8 cellular contexts compared by ENCODE assay signal in the genomic region with DNA sequence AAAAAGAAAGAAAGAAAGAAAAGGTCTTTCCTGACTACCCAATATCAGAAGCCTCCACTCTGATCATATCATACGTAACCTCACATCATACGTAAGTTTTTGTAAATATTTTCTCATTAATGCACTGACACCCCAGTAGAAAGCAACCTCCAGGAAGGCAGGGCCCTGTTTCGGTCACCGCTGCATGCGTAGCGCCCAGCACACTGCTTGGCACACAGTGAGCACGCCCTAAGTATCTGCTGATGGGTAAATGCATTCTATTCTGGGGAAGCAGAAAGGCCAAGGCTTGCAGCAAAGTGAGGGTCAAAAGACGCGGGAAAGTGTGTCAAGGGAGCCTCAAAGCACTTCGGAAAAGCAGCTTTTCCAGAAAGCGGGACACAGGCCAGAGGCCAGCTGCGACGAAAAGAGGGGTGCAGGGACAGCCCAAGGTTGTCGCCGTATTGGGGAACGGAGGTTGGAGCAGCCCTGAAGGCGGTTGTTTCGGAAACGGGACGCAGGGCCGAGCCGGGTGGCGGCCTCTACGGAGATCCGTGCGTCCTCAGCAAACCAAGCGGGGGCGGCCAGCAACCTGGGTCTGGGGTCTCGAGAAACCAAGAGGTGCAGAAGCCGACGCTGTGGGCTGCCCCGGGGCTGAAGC. TPM values are rescaled to one million over a fixed set of nuclear protein-coding genes. Genes with fewer than 3 reads are reported as not detected.
DNase-seq lines count a peak whose midpoint lies in the region; ATAC-seq and TF ChIP-seq lines count a peak whose summit lies in the region.

No MANE protein-coding gene starts in this region.

- no peak for TF ChIP-seq POLR2A in sigmoid colon (IDR thresholded peaks at IDR 0.05)

- H3K9me3 ChIP-seq in cardiac muscle cell (ENCODE audit: low read depth), result no peaks in the 10 kb centered on the region
- H3K9me3 ChIP-seq in SK-N-SH, result no peaks in the 10 kb centered on the region
- H3K9me3 ChIP-seq in sigmoid colon, result no peaks in the 10 kb centered on the region

- H3K9ac ChIP-seq in SK-N-SH, result peak overlapping the region; percentile 92

- peak overlapping the region; percentile 91 for H2AFZ ChIP-seq in SK-N-SH (ENCODE audit: low read depth)

- peaks cover 81% of the 10 kb centered on the region for H3K79me2 ChIP-seq in SK-N-SH (ENCODE audit: insufficient read depth)

- no peaks in the 10 kb centered on the region for H3K27me3 ChIP-seq in cardiac muscle cell
- no peaks in the 10 kb centered on the region for H3K27me3 ChIP-seq in SK-N-SH (ENCODE audit: insufficient read depth)
- no peaks in the 10 kb centered on the region for H3K27me3 ChIP-seq in sigmoid colon

- TF ChIP-seq RAD21 in SK-N-SH (IDR thresholded peaks at IDR 0.05; ENCODE audit: low read length), result no peak

- DNase-seq in cardiac muscle cell (ENCODE audit: low read depth in 1 of 2, low spot score in 1 of 2) (no peak), Right ventricle myocardium inferior (ENCODE audit: missing footprints) (no peak), SK-N-SH (peak; percentile 24), fibroblast of pulmonary artery (ENCODE audit: low read depth) (no peak), sigmoid colon (no peak), HEK293T (ENCODE audit: extremely low spot score) (no peak), GM19240 (ENCODE audit: insufficient read length, low spot score) (no peak)

- peak overlapping the region; percentile 92 for H3K4me2 ChIP-seq in SK-N-SH

- peak overlapping the region; percentile 90 for H3K4me3 ChIP-seq in cardiac muscle cell
- peak overlapping the region; percentile 86 to 97 for H3K4me3 ChIP-seq in SK-N-SH (ENCODE audit: low read depth in 2 of 2, low read length in 1 of 2)
- peak overlapping the region; percentile 98 for H3K4me3 ChIP-seq in fibroblast of pulmonary artery (replicated peaks; ENCODE audit: low read depth, low read length)
- peak overlapping the region; percentile 86 to 100 (median 100) for H3K4me3 ChIP-seq in sigmoid colon

- POLR2A ChIA-PET in SK-N-SH (lab: Yijun Ruan, JAX), result no interaction called here
- POLR2A ChIA-PET in HEK293T (lab: Yijun Ruan, JAX), result interaction anchor here (1.2 kb wide), 1 partner anchor 15 kb away, joined by 4 read pairs; no protein-coding TSS in a partner anchor

- WGBS in SK-N-SH (ENCODE audit: low lambda C conversion rate), result 16% methylated on average over 13 of the region's 32 CpGs
- WGBS in sigmoid colon, 2 donors, result 4 to 7% methylated on average over 32 of the region's 32 CpGs

- TF ChIP-seq CTCF in cardiac muscle cell (IDR thresholded peaks at IDR 0.05; ENCODE audit: low read depth, low read length), result no peak
- TF ChIP-seq CTCF in SK-N-SH (IDR thresholded peaks at IDR 0.05), result no peak
- TF ChIP-seq CTCF in fibroblast of pulmonary artery (IDR thresholded peaks at IDR 0.05; ENCODE audit: low read length, missing control alignments), result no peak
- no peak for TF ChIP-seq CTCF in sigmoid colon (IDR thresholded peaks at IDR 0.05)

- H3K27ac ChIP-seq in cardiac muscle cell (peak overlapping the region; percentile 98), SK-N-SH (ENCODE audit: low read depth in 2 of 2, low read length in 1 of 2) (peak overlapping the region; percentile 90 to 95; a peak in 3 of 4 replicates), sigmoid colon (peak overlapping the region; percentile 86 to 94 (median 92))

- ATAC-seq in Right ventricle myocardium inferior (no peak), HG03565 (IDR thresholded peaks at IDR 0.05; ENCODE audit: unreplicated experiment) (no peak)

- peaks cover 15% of the 10 kb centered on the region for H3K36me3 ChIP-seq in cardiac muscle cell
- H3K36me3 ChIP-seq in SK-N-SH (replicated peaks in 1 of 2; ENCODE audit: control insufficient read depth in 1 of 2, insufficient read depth in 2 of 2, low read length in 1 of 2), result peaks cover 19 to 20% of the 10 kb centered on the region in 2 experiments
- peaks cover 10 to 33% (median 17%) of the 10 kb centered on the region in 4 donors for H3K36me3 ChIP-seq in sigmoid colon

- no peaks in the 10 kb centered on the region for H3K9me2 ChIP-seq in SK-N-SH

- peaks cover 6% of the 10 kb centered on the region for H4K20me1 ChIP-seq in SK-N-SH (ENCODE audit: insufficient read depth)

- intact Hi-C loops in Right ventricle myocardium inferior (cut with DNase I) (loop anchor here (10.0 kb wide), 2 partner anchors 125 to 255 kb away; partner anchors contain the start of genes BORCS8, RFXANK and SLC25A42), sigmoid colon (cut with DNase I) (loop anchor here (1.0 to 5.0 kb wide), 2 partner anchors 37 to 128 kb away; partner anchors contain the start of genes BORCS8 and RFXANK)

- CTCF ChIA-PET in SK-N-SH (lab: Yijun Ruan, JAX) (no interaction called here), HEK293T (lab: Yijun Ruan, JAX) (no interaction called here)

- H3K4me1 ChIP-seq in cardiac muscle cell (ENCODE audit: low read depth), result peaks cover 19% of the 10 kb centered on the region
- H3K4me1 ChIP-seq in SK-N-SH (ENCODE audit: control insufficient read depth in 1 of 2, insufficient read depth in 2 of 2, low read depth in 1 of 2, low read length in 1 of 2), result peaks cover 10 to 11% of the 10 kb centered on the region in 2 experiments; a peak in 1 of 4 replicates
- H3K4me1 ChIP-seq in sigmoid colon, result peaks cover 0 to 50% (median 34%) of the 10 kb centered on the region in 4 donors

- H3F3A ChIP-seq in SK-N-SH (replicated peaks; ENCODE audit: insufficient read depth), result peaks cover 6% of the 10 kb centered on the region

- TF ChIP-seq EP300 in SK-N-SH (IDR thresholded peaks at IDR 0.05; ENCODE audit: borderline replicate concordance in 1 of 2, low read depth in 1 of 2, low read length in 1 of 2), result no peak
- no peak for TF ChIP-seq EP300 in sigmoid colon (IDR thresholded peaks at IDR 0.05)

TF ChIP-seq in SK-N-SH, 30 proteins besides CTCF, POLR2A, EP300 and RAD21 (continues in another document):
- TF ChIP-seq RXRA (IDR thresholded peaks at IDR 0.05; ENCODE audit: borderline replicate concordance, low read depth) (no peak), FOSL2 (IDR thresholded peaks at IDR 0.05; ENCODE audit: borderline replicate concordance, low read depth) (no peak), FOXJ3 (CRISPR knock-in tag; IDR thresholded peaks at IDR 0.05) (no peak), FOXM1 (IDR thresholded peaks at IDR 0.05; ENCODE audit: low read depth) (no peak), JUND (IDR thresholded peaks at IDR 0.05) (no peak), MXI1 (IDR thresholded peaks at IDR 0.05; ENCODE audit: low read depth, low read length) (no peak), TAF1 (IDR thresholded peaks at IDR 0.05; ENCODE audit: borderline replicate concordance, low read depth, low read length) (no peak), ELF1 (IDR thresholded peaks at IDR 0.05) (no peak), TCF12 (IDR thresholded peaks at IDR 0.05) (no peak)
- TF ChIP-seq, protein P1, sequence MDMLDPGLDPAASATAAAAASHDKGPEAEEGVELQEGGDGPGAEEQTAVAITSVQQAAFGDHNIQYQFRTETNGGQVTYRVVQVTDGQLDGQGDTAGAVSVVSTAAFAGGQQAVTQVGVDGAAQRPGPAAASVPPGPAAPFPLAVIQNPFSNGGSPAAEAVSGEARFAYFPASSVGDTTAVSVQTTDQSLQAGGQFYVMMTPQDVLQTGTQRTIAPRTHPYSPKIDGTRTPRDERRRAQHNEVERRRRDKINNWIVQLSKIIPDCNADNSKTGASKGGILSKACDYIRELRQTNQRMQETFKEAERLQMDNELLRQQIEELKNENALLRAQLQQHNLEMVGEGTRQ (IDR thresholded peaks at IDR 0.05; ENCODE audit: borderline replicate concordance, low read depth, low read length), result no peak

TF ChIP-seq in HEK293T, 16 proteins besides CTCF, POLR2A, EP300 and RAD21 (continues in another document):
- TF ChIP-seq FOXK2 (IDR thresholded peaks at IDR 0.05), result no peak
- no peak for TF ChIP-seq FOXM1 (IDR thresholded peaks at IDR 0.05; ENCODE audit: borderline replicate concordance)
- TF ChIP-seq ZNF384 (IDR thresholded peaks at IDR 0.05), result no peak
- no peak; the same call in 1 of the 2 replicates for TF ChIP-seq L3MBTL2 (conservative IDR thresholded peaks at IDR 0.05)
- no peak for TF ChIP-seq TARDBP (IDR thresholded peaks at IDR 0.05)
- TF ChIP-seq LEF1 (IDR thresholded peaks at IDR 0.05; ENCODE audit: borderline replicate concordance), result no peak
- TF ChIP-seq FOXA1 (IDR thresholded peaks at IDR 0.05), result no peak
- no peak for TF ChIP-seq ARNT (IDR thresholded peaks at IDR 0.05)
- TF ChIP-seq ELF4 (IDR thresholded peaks at IDR 0.05), result no peak
- TF ChIP-seq PKNOX1 (IDR thresholded peaks at IDR 0.05), result no peak
- no peak for TF ChIP-seq CTBP1 (IDR thresholded peaks at IDR 0.05; ENCODE audit: borderline replicate concordance)

RNA-seq across cellular contexts. Expression of gene SUGP1, which starts 0.5 kb away (rescaled TPM):
- total RNA-seq in cardiac muscle cell (74.5 and 76.0 TPM in 2 replicates), Right ventricle myocardium inferior (34.9 TPM), sigmoid colon (10 to 100 TPM; 28.8 to 51.0 (median 36.8) TPM)
- polyA plus RNA-seq in cardiac muscle cell (73.7 and 84.6 TPM in 2 replicates), SK-N-SH (2012; rRNA removed) (35.1 and 43.2 TPM in 2 replicates), sigmoid colon (10 to 100 TPM; 21.0 to 36.7 (median 29.6) TPM)
- 25.3 and 28.0 TPM in 2 replicates for polyA plus RNA-seq in SK-N-SH (2012; cell fraction: cytosol; rRNA removed)
- polyA plus RNA-seq in SK-N-SH (2012; cell fraction: nucleus; rRNA removed), result 97.2 and 105 TPM in 2 replicates

RNA-seq across cellular contexts. Expression of gene MAU2, which starts 0.8 kb away (rescaled TPM):
- total RNA-seq in cardiac muscle cell (46.0 and 78.5 TPM in 2 replicates), Right ventricle myocardium inferior (31.8 TPM), sigmoid colon (10 to 100 TPM; 31.0 to 94.4 (median 44.3) TPM)
- polyA plus RNA-seq in cardiac muscle cell (43.6 and 53.9 TPM in 2 replicates), SK-N-SH (2012; rRNA removed) (17.6 and 19.4 TPM in 2 replicates), sigmoid colon (10 to 100 TPM in 2 of 3 donors, 1 to 10 TPM in 1; 7.8 to 33.3 (median 10.2) TPM)
- 7.0 and 10.5 TPM in 2 replicates for polyA plus RNA-seq in SK-N-SH (2012; cell fraction: cytosol; rRNA removed)
- 64.3 and 65.8 TPM in 2 replicates for polyA plus RNA-seq in SK-N-SH (2012; cell fraction: nucleus; rRNA removed)

RNA-seq across cellular contexts. Expression of gene TM6SF2, which starts 46.7 kb away (rescaled TPM):
- total RNA-seq in cardiac muscle cell, result 4.9 and 9.6 TPM in 2 replicates
- polyA plus RNA-seq in cardiac muscle cell, result 12.1 and 13.5 TPM in 2 replicates
- 0.57 TPM for total RNA-seq in Right ventricle myocardium inferior
- 1.4 and 1.8 TPM in 2 replicates for polyA plus RNA-seq in SK-N-SH (2012; rRNA removed)
- 0.53 and 0.96 TPM in 2 replicates for polyA plus RNA-seq in SK-N-SH (2012; cell fraction: cytosol; rRNA removed)
- polyA plus RNA-seq in SK-N-SH (2012; cell fraction: nucleus; rRNA removed), result 9.7 and 16.9 TPM in 2 replicates
- total RNA-seq in sigmoid colon, result 1 to 10 TPM in 2 of 4 donors, not detected in 2; 1.1 TPM
- polyA plus RNA-seq in sigmoid colon, result 1 to 10 TPM; 1.6 to 5.4 (median 3.0) TPM
